ENCODE assay signal across 11 cellular contexts in genomic region chr10:33249137-33249536, GRCh38.
DNase-seq lines count a peak whose midpoint lies in the region; ATAC-seq and TF ChIP-seq lines count a peak whose summit lies in the region.
"Had no signal": no experiment of that assay in that cellular context is flagged by ENCODE, and none has a peak within 500 bp of the region (broad histone marks: within the 10 kb centered on the region; RNA-seq: fewer than 3 reads in every experiment).

No MANE protein-coding gene starts in this region.

- H3K79me2 ChIP-seq in fibroblast of lung (ENCODE audit: control insufficient read depth, insufficient read depth, low read length), result peaks cover 36% of the 10 kb centered on the region

- H3K27me3 ChIP-seq in fibroblast of lung (ENCODE audit: control insufficient read depth, insufficient read depth, low read length), result no peaks in the 10 kb centered on the region
- H3K27me3 ChIP-seq in subcutaneous abdominal adipose tissue (ENCODE audit: control insufficient read depth in 5 of 5, insufficient read depth in 4 of 5, low read length in 5 of 5), result no peaks in the 10 kb centered on the region
- H3K27me3 ChIP-seq: cardiac muscle cell had no signal

- H3K36me3 Mint-ChIP-seq in activated naive CD4-positive, alpha-beta T cell treated with anti-CD3 and anti-CD28 coated beads, Interleukin-2, amount 10 ng/mL, durations not matched to agents 7 days and 5 days, result peaks cover 2% of the 10 kb centered on the region
- H3K36me3 Mint-ChIP-seq in T-helper 17 cell (ENCODE audit: low read depth), result peaks cover 2% of the 10 kb centered on the region

- peaks cover 42% of the 10 kb centered on the region for H3K4me1 Mint-ChIP-seq in activated naive CD4-positive, alpha-beta T cell treated with anti-CD3 and anti-CD28 coated beads, Interleukin-2, amount 10 ng/mL, durations not matched to agents 7 days and 5 days
- peaks cover 25% of the 10 kb centered on the region for H3K4me1 Mint-ChIP-seq in T-helper 17 cell
- H3K4me1 Mint-ChIP-seq: nephron had no signal

- DNase-seq in activated naive CD4-positive, alpha-beta T cell treated with anti-CD3 and anti-CD28 coated beads, Interleukin-2, amount 10 ng/mL, durations not matched to agents 7 days and 5 days, result no peak
- no peak for DNase-seq in activated naive CD4-positive, alpha-beta T cell treated with anti-CD3 and anti-CD28 coated beads, Interleukin-2, amount 50 U/mL, for 16 hours
- DNase-seq in T-helper 17 cell, result no peak
- no peak for DNase-seq in fibroblast of lung (ENCODE audit: low read depth in 2 of 2)
- DNase-seq in NCI-H2196 treated with DMSO at 0.1 percent for 48 hours (lab: John Stamatoyannopoulos, UW; ENCODE audit: unreplicated experiment), result no peak
- no peak for DNase-seq in NCI-H146 (lab: John Stamatoyannopoulos, UW)
- DNase-seq: NCI-H1930 had no signal

- peak overlapping the region; percentile 78 for H3K27ac Mint-ChIP-seq in activated naive CD4-positive, alpha-beta T cell treated with anti-CD3 and anti-CD28 coated beads, Interleukin-2, amount 10 ng/mL, durations not matched to agents 7 days and 5 days
- peak overlapping the region; percentile 90 for H3K27ac Mint-ChIP-seq in T-helper 17 cell

- peaks cover 18% of the 10 kb centered on the region for H3K27me3 Mint-ChIP-seq in activated naive CD4-positive, alpha-beta T cell treated with anti-CD3 and anti-CD28 coated beads, Interleukin-2, amount 10 ng/mL, durations not matched to agents 7 days and 5 days
- H3K27me3 Mint-ChIP-seq in T-helper 17 cell, result no peaks in the 10 kb centered on the region

- H3K4me2 ChIP-seq in fibroblast of lung (ENCODE audit: extremely low read depth, insufficient read depth, low read length), result no peak overlapping the region

- H3K9me3 ChIP-seq in T-helper 17 cell (ENCODE audit: control insufficient read depth, low read length, poor library complexity, severe bottlenecking), result no peaks in the 10 kb centered on the region
- H3K9me3 ChIP-seq in fibroblast of lung (ENCODE audit: control insufficient read depth, insufficient read depth, low read depth, low read length), result no peaks in the 10 kb centered on the region
- H3K9me3 ChIP-seq in subcutaneous abdominal adipose tissue (ENCODE audit: control insufficient read depth in 5 of 5, low read length in 5 of 5), result no peaks in the 10 kb centered on the region

- H3K4me3 ChIP-seq in fibroblast of lung (replicated peaks in 1 of 4; ENCODE audit: control extremely low read depth in 1 of 4, insufficient read depth in 1 of 4, low read depth in 3 of 4, low read length in 4 of 4) (no peak overlapping the region), subcutaneous abdominal adipose tissue (ENCODE audit: low read depth in 1 of 5, low read length in 5 of 5) (no peak overlapping the region)
- H3K4me3 ChIP-seq: cardiac muscle cell had no signal

- H3K4me3 Mint-ChIP-seq in activated naive CD4-positive, alpha-beta T cell treated with anti-CD3 and anti-CD28 coated beads, Interleukin-2, amount 10 ng/mL, durations not matched to agents 7 days and 5 days, result peak overlapping the region; percentile 48
- H3K4me3 Mint-ChIP-seq in T-helper 17 cell, result peak overlapping the region; percentile 67
- H3K4me3 Mint-ChIP-seq: nephron had no signal

- H3K4me1 ChIP-seq in fibroblast of lung (ENCODE audit: control insufficient read depth, extremely low read depth, insufficient read depth, low read length) (peaks cover 26% of the 10 kb centered on the region), subcutaneous abdominal adipose tissue (ENCODE audit: control insufficient read depth in 5 of 5, insufficient read depth in 5 of 5, low read length in 5 of 5) (peaks cover 0 to 84% (median 15%) of the 10 kb centered on the region in 5 donors)

- no peak for TF ChIP-seq CTCF in fibroblast of lung (conservative IDR thresholded peaks at IDR 0.05 in 1 of 2, IDR thresholded peaks at IDR 0.05 in 1 of 2; ENCODE audit: low read depth in 1 of 2, low read length in 2 of 2)

- no peaks in the 10 kb centered on the region for H4K20me1 ChIP-seq in fibroblast of lung (ENCODE audit: control insufficient read depth, extremely low read depth, insufficient read depth, low read length)

- no peak overlapping the region for H3K9ac ChIP-seq in fibroblast of lung (ENCODE audit: insufficient read depth, low read length)
- no peak overlapping the region for H3K9ac ChIP-seq in subcutaneous abdominal adipose tissue (ENCODE audit: low read length in 5 of 5)

- CTCF ChIA-PET in activated naive CD4-positive, alpha-beta T cell treated with anti-CD3 and anti-CD28 coated beads, Interleukin-2, amount 10 ng/mL, durations not matched to agents 7 days and 5 days (lab: Charles Lee), result interaction anchor here (0.6 to 1.9 kb wide), 4 partner anchors 11 to 44 kb away, joined by 3 to 6 read pairs (median 3); no protein-coding TSS in a partner anchor

- H3K36me3 ChIP-seq in fibroblast of lung (ENCODE audit: control insufficient read depth, insufficient read depth, low read length) (peaks cover 28% of the 10 kb centered on the region), subcutaneous abdominal adipose tissue (ENCODE audit: control insufficient read depth in 5 of 5, insufficient read depth in 5 of 5, low read length in 5 of 5) (peaks cover 57 to 77% (median 60%) of the 10 kb centered on the region in 5 donors)

- H3K27ac ChIP-seq in fibroblast of lung (ENCODE audit: insufficient read depth, low read length), result peak overlapping the region; percentile 2
- H3K27ac ChIP-seq in subcutaneous abdominal adipose tissue (ENCODE audit: low read depth, low read length), result peak overlapping the region; percentile 75
- H3K27ac ChIP-seq: cardiac muscle cell had no signal

- H2AFZ ChIP-seq in fibroblast of lung (ENCODE audit: low read length), result no peak overlapping the region

- no peak for ATAC-seq in T-helper 17 cell
- ATAC-seq in GM21390 (IDR thresholded peaks at IDR 0.05; ENCODE audit: unreplicated experiment), result no peak

- peaks cover 5% of the 10 kb centered on the region for H3K9me3 Mint-ChIP-seq in activated naive CD4-positive, alpha-beta T cell treated with anti-CD3 and anti-CD28 coated beads, Interleukin-2, amount 10 ng/mL, durations not matched to agents 7 days and 5 days
- H3K9me3 Mint-ChIP-seq: nephron had no signal
